In genomic region chr2:197212344-197213262, GRCh38 we compare ENCODE assay signal across 12 cellular contexts.
DNase-seq lines count a peak whose midpoint lies in the region; TF ChIP-seq lines count a peak whose summit lies in the region.
"Had no signal": no experiment of that assay in that cellular context is flagged by ENCODE, and none has a peak within 500 bp of the region (broad histone marks: within the 10 kb centered on the region; RNA-seq: fewer than 3 reads in every experiment).

No MANE protein-coding gene starts in this region.

- peak in 3 of 5 donors; percentile 55 to 65 (median 56) for DNase-seq in CD8-positive, alpha-beta memory T cell
- DNase-seq in choroid plexus epithelial cell (ENCODE audit: low read depth) = peak; percentile 51
- DNase-seq in neural progenitor cell (ENCODE audit: low spot score) = no peak
- no peak for DNase-seq in breast epithelium (ENCODE audit: low spot score in 2 of 2)
- DNase-seq in NCI-H524 treated with DMSO at 0.1 percent for 48 hours (lab: John Stamatoyannopoulos, UW) = no peak
- no peak for DNase-seq in NCI-H446 treated with DMSO at 0.1 percent for 48 hours (lab: John Stamatoyannopoulos, UW)
- no peak for DNase-seq in NCI-H1417 (lab: John Stamatoyannopoulos, UW)
- DNase-seq: kidney; RPMI8226; stimulated activated CD4-positive, alpha-beta T cell treated with anti-CD3 and anti-CD28 coated beads, Interleukin-12 subunit alpha, Interleukin-12 subunit beta, amount 100 ng/mL, for 4 hours; testis had no signal

- H3K4me2 ChIP-seq in Loucy (ENCODE audit: low read depth, low read length, poor library complexity, severe bottlenecking) = peak overlapping the region; percentile 62
- H3K4me2 ChIP-seq in neural progenitor cell = no peak overlapping the region

- peaks cover 0 to 17% (median 4%) of the 10 kb centered on the region in 3 donors for H3K36me3 Mint-ChIP-seq in CD8-positive, alpha-beta memory T cell
- no peaks in the 10 kb centered on the region for H3K36me3 Mint-ChIP-seq in neural progenitor cell

- H3K4me1 ChIP-seq in CD8-positive, alpha-beta memory T cell (ENCODE audit: insufficient read depth, low read length) = peaks cover 99% of the 10 kb centered on the region
- peaks cover 74% of the 10 kb centered on the region for H3K4me1 ChIP-seq in Loucy (ENCODE audit: insufficient read depth, low read length, poor library complexity, severe bottlenecking)
- no peaks in the 10 kb centered on the region for H3K4me1 ChIP-seq in neural progenitor cell
- H3K4me1 ChIP-seq in breast epithelium = no peaks in the 10 kb centered on the region
- H3K4me1 ChIP-seq: testis had no signal

- CTCF ChIA-PET in CD8-positive, alpha-beta memory T cell (lab: Charles Lee) = interaction anchor here (0.6 to 1.8 kb wide), 8 partner anchors 15 to 99 kb away, joined by 3 to 5 read pairs (median 4); no protein-coding TSS in a partner anchor

- no peaks in the 10 kb centered on the region for H3K27me3 ChIP-seq in CD8-positive, alpha-beta memory T cell (ENCODE audit: insufficient read depth, low read length, poor library complexity, severe bottlenecking)
- H3K27me3 ChIP-seq in Loucy (ENCODE audit: insufficient read depth, low read length, poor library complexity, severe bottlenecking) = no peaks in the 10 kb centered on the region
- no peaks in the 10 kb centered on the region for H3K27me3 ChIP-seq in neural progenitor cell
- no peaks in the 10 kb centered on the region for H3K27me3 ChIP-seq in breast epithelium
- H3K27me3 ChIP-seq: testis had no signal

- peak overlapping the region; percentile 46 to 89 (median 76) for H3K4me3 Mint-ChIP-seq in CD8-positive, alpha-beta memory T cell
- no peak overlapping the region for H3K4me3 Mint-ChIP-seq in neural progenitor cell

- no peaks in the 10 kb centered on the region for H4K20me1 ChIP-seq in Loucy (ENCODE audit: insufficient read depth, low read length, poor library complexity, severe bottlenecking)
- no peaks in the 10 kb centered on the region for H4K20me1 ChIP-seq in neural progenitor cell (ENCODE audit: low read depth)

- peaks cover 0 to 2% (median 0%) of the 10 kb centered on the region in 5 donors for H3K9me3 Mint-ChIP-seq in CD8-positive, alpha-beta memory T cell
- no peaks in the 10 kb centered on the region for H3K9me3 Mint-ChIP-seq in neural progenitor cell

- H3K27me3 Mint-ChIP-seq in CD8-positive, alpha-beta memory T cell = no peaks in the 10 kb centered on the region
- H3K27me3 Mint-ChIP-seq in neural progenitor cell (ENCODE audit: insufficient read depth, low read depth) = peaks cover 3% of the 10 kb centered on the region

- H3K36me3 ChIP-seq in CD8-positive, alpha-beta memory T cell (ENCODE audit: insufficient read depth, low read length) = no peaks in the 10 kb centered on the region
- H3K36me3 ChIP-seq in Loucy (ENCODE audit: insufficient read depth, low read length) (no peaks in the 10 kb centered on the region), neural progenitor cell (no peaks in the 10 kb centered on the region), breast epithelium (no peaks in the 10 kb centered on the region)

- H3F3A ChIP-seq in Loucy (ENCODE audit: low read depth) = no peaks in the 10 kb centered on the region
- H3F3A ChIP-seq in neural progenitor cell (ENCODE audit: low read depth) = no peaks in the 10 kb centered on the region

- H3K27ac Mint-ChIP-seq in CD8-positive, alpha-beta memory T cell = peak overlapping the region; percentile 74 to 100 (median 93)
- peak overlapping the region; percentile 84 for H3K27ac Mint-ChIP-seq in neural progenitor cell

- peak overlapping the region; percentile 9 for H3K4me3 ChIP-seq in CD8-positive, alpha-beta memory T cell (ENCODE audit: low read length)
- H3K4me3 ChIP-seq in Loucy (ENCODE audit: low read length, poor library complexity, severe bottlenecking) (peak overlapping the region; percentile 44), choroid plexus epithelial cell (ENCODE audit: low read depth, low read length) (no peak overlapping the region), neural progenitor cell (no peak overlapping the region), breast epithelium (no peak overlapping the region)
- H3K4me3 ChIP-seq: testis had no signal

- H3K27ac ChIP-seq in CD8-positive, alpha-beta memory T cell (ENCODE audit: low read depth, low read length) = peak overlapping the region; percentile 15
- no peak overlapping the region for H3K27ac ChIP-seq in neural progenitor cell
- H3K27ac ChIP-seq in breast epithelium = no peak overlapping the region
- H3K27ac ChIP-seq: testis had no signal

- no peak for TF ChIP-seq POLR2A in breast epithelium (IDR thresholded peaks at IDR 0.05)

- peaks cover 88% of the 10 kb centered on the region for H3K79me2 ChIP-seq in Loucy (ENCODE audit: insufficient read depth, low read length)
- H3K79me2 ChIP-seq in neural progenitor cell (ENCODE audit: low read depth) = no peaks in the 10 kb centered on the region

- POLR2A ChIA-PET in CD8-positive, alpha-beta memory T cell (lab: Charles Lee) = interaction anchor here (0.5 to 3.2 kb wide), 6 partner anchors 12 to 95 kb away, joined by 3 to 15 read pairs (median 5); no protein-coding TSS in a partner anchor

- peak overlapping the region; percentile 51 for H3K9ac ChIP-seq in Loucy (ENCODE audit: low read depth, low read length, poor library complexity, severe bottlenecking)
- no peak overlapping the region for H3K9ac ChIP-seq in neural progenitor cell

- no peaks in the 10 kb centered on the region for H3K9me3 ChIP-seq in CD8-positive, alpha-beta memory T cell (ENCODE audit: low read length)
- H3K9me3 ChIP-seq in Loucy (ENCODE audit: insufficient read depth, low read depth, low read length) = no peaks in the 10 kb centered on the region
- H3K9me3 ChIP-seq in neural progenitor cell (ENCODE audit: low read depth) = no peaks in the 10 kb centered on the region
- no peaks in the 10 kb centered on the region for H3K9me3 ChIP-seq in breast epithelium
- H3K9me3 ChIP-seq: testis had no signal

- intact Hi-C loops in breast epithelium (cut with DNase I; ENCODE audit: low total_unique reads) = no loop called here

- 0 out of 2 replicates have a peak overlapping the region, but pooled peaks have one; percentile 2 for H2AFZ ChIP-seq in Loucy (ENCODE audit: low read length)
- H2AFZ ChIP-seq in neural progenitor cell (replicated peaks) = no peak overlapping the region

- TF ChIP-seq CTCF in Loucy (conservative IDR thresholded peaks at IDR 0.05; ENCODE audit: low read length) = no peak
- no peak for TF ChIP-seq CTCF in choroid plexus epithelial cell (conservative IDR thresholded peaks at IDR 0.05; ENCODE audit: low read depth, low read length)
- no peak for TF ChIP-seq CTCF in neural progenitor cell (IDR thresholded peaks at IDR 0.05)
- no peak for TF ChIP-seq CTCF in breast epithelium (IDR thresholded peaks at IDR 0.05)

- H3K4me1 Mint-ChIP-seq in CD8-positive, alpha-beta memory T cell = peaks cover 97 to 99% (median 98%) of the 10 kb centered on the region in 3 donors
- H3K4me1 Mint-ChIP-seq in neural progenitor cell = peaks cover 20% of the 10 kb centered on the region

- H3K9me2 ChIP-seq in Loucy (replicated peaks; ENCODE audit: low read depth, low read length) = no peaks in the 10 kb centered on the region

Comparison
In these comparisons a context has a peak if more than half of its experiments do, and no peak if none do; other contexts are left out.
1. DNase-seq: peak in CD8-positive, alpha-beta memory T cell (3 of 5) and choroid plexus epithelial cell (single experiment); none in neural progenitor cell (single experiment), breast epithelium (0 of 2), NCI-H524 treated with DMSO at 0.1 percent for 48 hours (single experiment), NCI-H446 treated with DMSO at 0.1 percent for 48 hours (single experiment) and NCI-H1417 (0 of 3).
2. H3K4me3 ChIP-seq: peak in CD8-positive, alpha-beta memory T cell (single experiment) and Loucy (single experiment); none in choroid plexus epithelial cell (single experiment), neural progenitor cell (single experiment) and breast epithelium (0 of 3).